ENCODE assay signal across 1 cellular context in the genomic region with DNA sequence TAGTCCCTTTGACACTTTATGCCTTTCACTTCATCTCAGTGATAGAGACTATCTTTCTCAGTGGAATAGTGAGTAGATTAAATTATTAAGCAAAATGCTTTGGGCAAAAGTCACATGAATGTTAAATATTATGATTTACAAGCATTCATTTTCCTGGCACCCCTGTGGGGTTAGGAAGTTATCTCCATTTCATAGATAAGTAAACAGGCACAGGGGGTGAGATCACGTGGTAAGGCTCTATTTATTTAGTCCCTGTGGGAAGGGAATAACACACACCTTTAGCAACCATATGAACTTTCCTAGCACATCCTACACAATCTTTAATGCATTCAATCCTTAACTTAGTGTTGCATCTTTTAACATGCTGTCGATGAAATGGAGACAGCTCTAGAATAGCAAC.
TF ChIP-seq lines count a peak whose summit lies in the region.

No MANE protein-coding gene starts in this region.

TF ChIP-seq in GM12878, 131 proteins besides CTCF, POLR2A, EP300 and RAD21 (continued from another document):
- TF ChIP-seq, protein P1, sequence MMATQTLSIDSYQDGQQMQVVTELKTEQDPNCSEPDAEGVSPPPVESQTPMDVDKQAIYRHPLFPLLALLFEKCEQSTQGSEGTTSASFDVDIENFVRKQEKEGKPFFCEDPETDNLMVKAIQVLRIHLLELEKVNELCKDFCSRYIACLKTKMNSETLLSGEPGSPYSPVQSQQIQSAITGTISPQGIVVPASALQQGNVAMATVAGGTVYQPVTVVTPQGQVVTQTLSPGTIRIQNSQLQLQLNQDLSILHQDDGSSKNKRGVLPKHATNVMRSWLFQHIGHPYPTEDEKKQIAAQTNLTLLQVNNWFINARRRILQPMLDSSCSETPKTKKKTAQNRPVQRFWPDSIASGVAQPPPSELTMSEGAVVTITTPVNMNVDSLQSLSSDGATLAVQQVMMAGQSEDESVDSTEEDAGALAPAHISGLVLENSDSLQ (IDR thresholded peaks at IDR 0.05), result no peak
